ENCODE assay signal across 8 cellular contexts in the genomic region with DNA sequence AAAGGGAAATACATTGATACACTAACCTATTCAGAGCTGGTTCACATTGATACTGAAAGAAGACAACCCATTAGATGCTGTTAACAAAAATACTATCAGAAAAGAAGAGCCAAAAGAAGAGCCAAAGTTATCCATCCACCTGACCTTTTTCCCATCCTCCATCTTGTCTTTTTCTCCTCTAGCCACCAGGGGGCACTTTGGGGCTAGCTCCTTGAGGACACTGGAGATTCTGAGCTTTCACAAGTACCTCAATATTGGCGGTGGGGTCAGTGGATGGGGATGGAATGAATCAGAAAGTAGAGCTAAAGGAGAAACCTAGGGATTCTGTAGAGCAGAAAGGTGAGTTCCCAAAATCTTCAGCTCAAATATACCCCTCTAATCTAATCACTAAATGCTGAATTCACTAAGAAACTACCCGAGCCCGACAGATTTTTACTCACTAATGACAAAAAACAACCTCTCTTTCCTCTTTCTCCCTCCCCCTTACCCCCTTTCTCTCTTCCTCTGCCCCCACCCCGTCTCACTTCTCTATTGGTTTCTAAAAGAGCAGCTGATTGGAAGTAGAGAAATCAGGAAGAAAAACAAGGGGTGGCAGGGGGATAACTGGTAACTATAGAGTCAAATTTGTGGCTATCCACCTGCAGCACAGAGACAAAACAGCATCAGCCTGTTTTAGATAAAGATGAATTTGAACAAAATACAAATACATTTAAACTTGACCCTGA.
DNase-seq lines count a peak whose midpoint lies in the region; ATAC-seq and TF ChIP-seq lines count a peak whose summit lies in the region.

No MANE protein-coding gene starts in this region.

- no peaks in the 10 kb centered on the region for H3K27me3 Mint-ChIP-seq in activated T-helper 1 cell treated with anti-CD3 and anti-CD28 coated beads, Interleukin-12 subunit alpha, Interleukin-12 subunit beta, Interleukin-2, Interleukin-4 antibody, amounts not matched to agents 30 ng/mL and 10 ng/mL and 1 ng/mL, durations not matched to agents 14 hours and 24 hours and 36 hours (ENCODE audit: insufficient read depth)

- intact Hi-C loops in activated T-helper 1 cell treated with anti-CD3 and anti-CD28 coated beads, Interleukin-12 subunit alpha, Interleukin-12 subunit beta, Interleukin-2, Interleukin-4 antibody, amounts not matched to agents 30 ng/mL and 10 ng/mL and 1 ng/mL, durations not matched to agents 14 hours and 24 hours and 36 hours (cut with micrococcal nuclease), result loop anchor here (10.0 kb wide), 1 partner anchor 1190 kb away; no protein-coding TSS in a partner anchor

- peak; percentile 58 for TF ChIP-seq CTCF in GM10266 (IDR thresholded peaks at IDR 0.05; ENCODE audit: control insufficient read depth, insufficient read depth, low read depth, missing control alignments)

- in situ Hi-C loops in ACHN (cut with HindIII; ENCODE audit: low pct_ligation_motif_present, low pct_unique_long_range_greater_than_20kb, low sequenced_read_pairs), result no loop called here

- ATAC-seq in HG02642 (IDR thresholded peaks at IDR 0.05; ENCODE audit: poor library complexity, unreplicated experiment) (no peak), HG03354 (IDR thresholded peaks at IDR 0.05; ENCODE audit: poor library complexity, severe bottlenecking, unreplicated experiment) (no peak)

- peak overlapping the region; percentile 81 for H3K27ac ChIP-seq in cingulate gyrus (ENCODE audit: low read depth, low read length)

- no peak overlapping the region for H3K4me3 Mint-ChIP-seq in activated T-helper 1 cell treated with anti-CD3 and anti-CD28 coated beads, Interleukin-12 subunit alpha, Interleukin-12 subunit beta, Interleukin-2, Interleukin-4 antibody, amounts not matched to agents 30 ng/mL and 10 ng/mL and 1 ng/mL, durations not matched to agents 14 hours and 24 hours and 36 hours

- H3K4me1 Mint-ChIP-seq in activated T-helper 1 cell treated with anti-CD3 and anti-CD28 coated beads, Interleukin-12 subunit alpha, Interleukin-12 subunit beta, Interleukin-2, Interleukin-4 antibody, amounts not matched to agents 30 ng/mL and 10 ng/mL and 1 ng/mL, durations not matched to agents 14 hours and 24 hours and 36 hours (ENCODE audit: low read depth), result no peaks in the 10 kb centered on the region

- no peaks in the 10 kb centered on the region for H3K36me3 Mint-ChIP-seq in activated T-helper 1 cell treated with anti-CD3 and anti-CD28 coated beads, Interleukin-12 subunit alpha, Interleukin-12 subunit beta, Interleukin-2, Interleukin-4 antibody, amounts not matched to agents 30 ng/mL and 10 ng/mL and 1 ng/mL, durations not matched to agents 14 hours and 24 hours and 36 hours (ENCODE audit: low read depth)

- DNase-seq in ACHN (peak; percentile 38), GM10266 (ENCODE audit: extremely low spot score) (peak; percentile 34), NCI-H82 (lab: John Stamatoyannopoulos, UW) (peak; percentile 62), pons (ENCODE audit: low spot score) (peak; percentile 82)
- no peak for DNase-seq in activated T-helper 1 cell treated with anti-CD3 and anti-CD28 coated beads, Interleukin-12 subunit alpha, Interleukin-12 subunit beta, Interleukin-2, Interleukin-4 antibody, amounts not matched to agents 30 ng/mL and 10 ng/mL and 1 ng/mL, durations not matched to agents 14 hours and 24 hours and 36 hours (ENCODE audit: low spot score)

- no peak overlapping the region for H3K27ac Mint-ChIP-seq in activated T-helper 1 cell treated with anti-CD3 and anti-CD28 coated beads, Interleukin-12 subunit alpha, Interleukin-12 subunit beta, Interleukin-2, Interleukin-4 antibody, amounts not matched to agents 30 ng/mL and 10 ng/mL and 1 ng/mL, durations not matched to agents 14 hours and 24 hours and 36 hours

- H3K9me3 Mint-ChIP-seq in activated T-helper 1 cell treated with anti-CD3 and anti-CD28 coated beads, Interleukin-12 subunit alpha, Interleukin-12 subunit beta, Interleukin-2, Interleukin-4 antibody, amounts not matched to agents 30 ng/mL and 10 ng/mL and 1 ng/mL, durations not matched to agents 14 hours and 24 hours and 36 hours, result no peaks in the 10 kb centered on the region
